In genomic region chr11:10305262-10305963, GRCh38 we compare ENCODE assay signal across 1 cellular context.
TF ChIP-seq lines count a peak whose summit lies in the region.

No MANE protein-coding gene starts in this region.

TF ChIP-seq in HepG2, 621 proteins besides CTCF, POLR2A, EP300 and RAD21 (continued from another document and continues in another):
- no peak; the same call in 1 of the 2 replicates for TF ChIP-seq THAP7 (CRISPR knock-in tag; IDR thresholded peaks at IDR 0.05)
- peak; percentile 67; the same call in 1 of the 2 replicates for TF ChIP-seq JUND (CRISPR knock-in tag; IDR thresholded peaks at IDR 0.05)
- TF ChIP-seq ZNF839 (CRISPR knock-in tag; IDR thresholded peaks at IDR 0.05; ENCODE audit: borderline replicate concordance), result peak; percentile 88; the same call in 1 of the 2 replicates
- TF ChIP-seq TEF (CRISPR knock-in tag; IDR thresholded peaks at IDR 0.05), result no peak
- peak; percentile 75 for TF ChIP-seq ZNF18 (CRISPR knock-in tag; IDR thresholded peaks at IDR 0.05; ENCODE audit: insufficient replicate concordance)
- 0 out of 2 replicates have a peak, but pooled peaks have one; percentile 7 for TF ChIP-seq AHR (CRISPR knock-in tag; IDR thresholded peaks at IDR 0.05)
- peak; percentile 73; the same call in 1 of the 2 replicates for TF ChIP-seq BCL3 (CRISPR knock-in tag; IDR thresholded peaks at IDR 0.05)
- TF ChIP-seq MYPOP (CRISPR knock-in tag; IDR thresholded peaks at IDR 0.05), result peak; percentile 37; the same call in 1 of the 2 replicates
- no peak for TF ChIP-seq ZNF646 (CRISPR knock-in tag; IDR thresholded peaks at IDR 0.05)
- no peak for TF ChIP-seq PPARG (CRISPR knock-in tag; conservative IDR thresholded peaks at IDR 0.05)
- 0 out of 2 replicates have a peak, but pooled peaks have one; percentile 7 for TF ChIP-seq RNF2 (conservative IDR thresholded peaks at IDR 0.05; ENCODE audit: low read depth)
- TF ChIP-seq ATF4 (CRISPR knock-in tag; IDR thresholded peaks at IDR 0.05), result peak in 1 of 2 experiments; percentile 50; a peak in 1 of 4 replicates
- no peak for TF ChIP-seq NAIF1 (CRISPR knock-in tag; IDR thresholded peaks at IDR 0.05; ENCODE audit: borderline replicate concordance)
- TF ChIP-seq HNF1A (IDR thresholded peaks at IDR 0.05; ENCODE audit: low read depth), result no peak
- no peak for TF ChIP-seq HNF1A (CRISPR knock-in tag; IDR thresholded peaks at IDR 0.05; ENCODE audit: borderline replicate concordance)
- TF ChIP-seq ZNF276 (CRISPR knock-in tag; IDR thresholded peaks at IDR 0.05; ENCODE audit: low read depth), result 0 out of 2 replicates have a peak, but pooled peaks have one; percentile 24
- no peak for TF ChIP-seq CEBPB (IDR thresholded peaks at IDR 0.05; ENCODE audit: borderline replicate concordance, low read depth, low read length)
- TF ChIP-seq ZNF737 (CRISPR knock-in tag; IDR thresholded peaks at IDR 0.05; ENCODE audit: borderline replicate concordance), result 0 out of 2 replicates have a peak, but pooled peaks have one; percentile 83
- peak; percentile 14 for TF ChIP-seq PHF8 (CRISPR knock-in tag; IDR thresholded peaks at IDR 0.05)
- no peak for TF ChIP-seq DMTF1 (CRISPR knock-in tag; IDR thresholded peaks at IDR 0.05)
- 0 out of 2 replicates have a peak, but pooled peaks have one; percentile 42 for TF ChIP-seq TP53 (CRISPR knock-in tag; conservative IDR thresholded peaks at IDR 0.05)
- no peak for TF ChIP-seq ZBTB37 (CRISPR knock-in tag; IDR thresholded peaks at IDR 0.05)
- TF ChIP-seq IKZF1 (IDR thresholded peaks at IDR 0.05), result no peak
